ENCODE assay signal across 21 cellular contexts in genomic region chr7:118511146-118511545, GRCh38.
"Had no signal": no experiment of that assay in that cellular context is flagged by ENCODE, and none has a peak within 500 bp of the region (broad histone marks: within the 10 kb centered on the region; RNA-seq: fewer than 3 reads in every experiment).

No MANE protein-coding gene starts in this region.

- DNase-seq: activated B cell treated with CpG ODN at 0.5 μM for 24 hours; activated CD4-positive, alpha-beta T cell treated with anti-CD3 and anti-CD28 coated beads for 1 hour; activated CD4-positive, alpha-beta T cell treated with anti-CD3 and anti-CD28 coated beads, Interleukin-2, amount 10 ng/mL, durations not matched to agents 24 days and 14 days; activated CD4-positive, alpha-beta T cell treated with anti-CD3 and anti-CD28 coated beads, Interleukin-2, amount 50 U/mL, for 48 hours; activated CD8-positive, alpha-beta memory T cell treated with anti-CD3 and anti-CD28 coated beads, Interleukin-2, amount 10 ng/mL, durations not matched to agents 7 days and 5 days; activated gamma-delta T cell; activated naive CD4-positive, alpha-beta T cell treated with anti-CD3 and anti-CD28 coated beads for 36 hours; activated T-cell treated with anti-CD3 and anti-CD28 coated beads, Interleukin-2, amount 50 U/mL, for 24 hours; cerebellar nuclear complex; NCI-H1092 treated with DMSO at 0.1 percent for 48 hours; NCI-H1417 treated with DMSO at 0.1 percent for 48 hours; NCI-H187 treated with DMSO at 0.1 percent for 48 hours; NCI-H2171 treated with DMSO at 0.1 percent for 48 hours; NCI-H226; NCI-H526; SHP77 treated with DMSO at 0.1 percent for 48 hours; T-helper 17 cell; T-helper 9 cell had no signal

- H3K4me2 ChIP-seq: KMS-11 had no signal

- H3K27ac ChIP-seq: KMS-11 had no signal

- H3K36me3 Mint-ChIP-seq: activated CD8-positive, alpha-beta memory T cell treated with anti-CD3 and anti-CD28 coated beads, Interleukin-2, amount 10 ng/mL, durations not matched to agents 7 days and 5 days; activated naive CD8-positive, alpha-beta T cell had no signal

- H3K4me3 Mint-ChIP-seq: activated B cell treated with CpG ODN at 0.5 μM for 24 hours; activated CD4-positive, alpha-beta T cell treated with anti-CD3 and anti-CD28 coated beads, Interleukin-2, amount 10 ng/mL, durations not matched to agents 24 days and 14 days; activated CD8-positive, alpha-beta memory T cell treated with anti-CD3 and anti-CD28 coated beads, Interleukin-2, amount 10 ng/mL, durations not matched to agents 7 days and 5 days; activated naive CD4-positive, alpha-beta T cell treated with anti-CD3 and anti-CD28 coated beads for 36 hours; activated naive CD8-positive, alpha-beta T cell; activated T-cell treated with anti-CD3 and anti-CD28 coated beads, Interleukin-2, amount 50 U/mL, for 24 hours; activated T-helper 17 cell treated with anti-CD3 and anti-CD28 coated beads, Interleukin-2, amount 50 U/mL, for 72 hours; T-helper 17 cell had no signal

- H3K9me3 Mint-ChIP-seq: activated B cell treated with CpG ODN at 0.5 μM for 24 hours; activated CD4-positive, alpha-beta T cell treated with anti-CD3 and anti-CD28 coated beads, Interleukin-2, amount 10 ng/mL, durations not matched to agents 24 days and 14 days; activated naive CD4-positive, alpha-beta T cell treated with anti-CD3 and anti-CD28 coated beads for 36 hours; activated T-cell treated with anti-CD3 and anti-CD28 coated beads, Interleukin-2, amount 50 U/mL, for 24 hours had no signal

- H3K4me1 Mint-ChIP-seq: activated B cell treated with CpG ODN at 0.5 μM for 24 hours; activated CD4-positive, alpha-beta T cell treated with anti-CD3 and anti-CD28 coated beads, Interleukin-2, amount 10 ng/mL, durations not matched to agents 24 days and 14 days; activated CD8-positive, alpha-beta memory T cell treated with anti-CD3 and anti-CD28 coated beads, Interleukin-2, amount 10 ng/mL, durations not matched to agents 7 days and 5 days; activated T-helper 17 cell treated with anti-CD3 and anti-CD28 coated beads, Interleukin-2, amount 50 U/mL, for 72 hours; T-helper 17 cell had no signal

- ATAC-seq: activated CD8-positive, alpha-beta memory T cell treated with anti-CD3 and anti-CD28 coated beads, Interleukin-2, amount 10 ng/mL, durations not matched to agents 7 days and 5 days; activated T-helper 17 cell treated with anti-CD3 and anti-CD28 coated beads, Interleukin-2, amount 50 U/mL, for 72 hours; T-helper 17 cell had no signal

- H3K27me3 Mint-ChIP-seq: activated B cell treated with CpG ODN at 0.5 μM for 24 hours; activated CD4-positive, alpha-beta T cell treated with anti-CD3 and anti-CD28 coated beads, Interleukin-2, amount 10 ng/mL, durations not matched to agents 24 days and 14 days; activated CD8-positive, alpha-beta memory T cell treated with anti-CD3 and anti-CD28 coated beads, Interleukin-2, amount 10 ng/mL, durations not matched to agents 7 days and 5 days; activated naive CD8-positive, alpha-beta T cell; activated T-cell treated with anti-CD3 and anti-CD28 coated beads, Interleukin-2, amount 50 U/mL, for 24 hours; activated T-helper 17 cell treated with anti-CD3 and anti-CD28 coated beads, Interleukin-2, amount 50 U/mL, for 72 hours; T-helper 17 cell had no signal

- H3K9ac ChIP-seq: KMS-11 had no signal
